In genomic region chr7:123625254-123625653, GRCh38 we compare ENCODE assay signal across 17 cellular contexts. TPM values are rescaled to one million over a fixed set of nuclear protein-coding genes. Genes with fewer than 3 reads are reported as not detected.
A peak's percentile ranks its signal among the peaks of the same experiment; 100 is the strongest.
DNase-seq lines count a peak whose midpoint lies in the region; ATAC-seq, FAIRE-seq and TF ChIP-seq lines count a peak whose summit lies in the region.
"Had no signal": no experiment of that assay in that cellular context is flagged by ENCODE, and none has a peak within 500 bp of the region (broad histone marks: within the 10 kb centered on the region; RNA-seq: fewer than 3 reads in every experiment).

No MANE protein-coding gene starts in this region.

- H3K23ac ChIP-seq in IMR-90 (ENCODE audit: low read depth, low read length) (no peak overlapping the region), H1 (ENCODE audit: insufficient read length) (no peak overlapping the region)

- WGBS in IMR-90 (ENCODE audit: extremely low coverage in 2 of 2, insufficient read length in 1 of 2), 2 experiments: 40% methylated on average over 2 of the region's 2 CpGs; no CpG with 5 or more reads in 1 of the 2 experiments
- 82% methylated on average over 2 of the region's 2 CpGs; no CpG with 5 or more reads in 1 of the 2 experiments for WGBS in H1 (ENCODE audit: extremely low coverage in 1 of 2, insufficient coverage in 1 of 2, insufficient read length in 1 of 2, insufficient replicate concordance in 2 of 2, low coverage in 1 of 2, low lambda C conversion rate in 2 of 2, missing lambda C conversion rate in 1 of 2), 2 experiments
- 44 to 61% (median 48%) methylated on average over 2 of the region's 2 CpGs for WGBS in psoas muscle, 3 donors
- 65 to 73% methylated on average over 2 of the region's 2 CpGs for WGBS in sigmoid colon, 2 donors

- H3K4me1 ChIP-seq in IMR-90 (ENCODE audit: control insufficient read depth, insufficient read depth, low read length) (peaks cover 3% of the 10 kb centered on the region; the same call in 1 of the 2 replicates), H1 (replicated peaks in 1 of 4; ENCODE audit: control insufficient read depth in 3 of 4, insufficient read depth in 4 of 4, low read length in 3 of 4) (no peaks in the 10 kb centered on the region; a peak in 1 of 7 replicates), psoas muscle (peaks cover 37% of the 10 kb centered on the region), sigmoid colon (no peaks in the 10 kb centered on the region)
- H3K4me1 ChIP-seq: A549 had no signal

- H3K23me2 ChIP-seq in H1 (ENCODE audit: low read depth, low read length): no peaks in the 10 kb centered on the region

- TF ChIP-seq POLR2A in IMR-90 (IDR thresholded peaks at IDR 0.05; ENCODE audit: low read depth, low read length): no peak
- TF ChIP-seq POLR2A in H1 (IDR thresholded peaks at IDR 0.05; ENCODE audit: control extremely low read depth in 1 of 2, low read depth in 2 of 2, low read length in 2 of 2): no peak
- TF ChIP-seq POLR2A in sigmoid colon (IDR thresholded peaks at IDR 0.05): no peak

- H3K4me2 ChIP-seq in IMR-90 (ENCODE audit: low read depth, low read length) (no peak overlapping the region), H1 (ENCODE audit: insufficient read depth in 1 of 2, low read depth in 2 of 2, low read length in 2 of 2) (no peak overlapping the region)
- H3K4me2 ChIP-seq: A549 had no signal

- CTCF ChIA-PET in IMR-90 (lab: Yijun Ruan, JAX): interaction anchor here (0.5 to 1.2 kb wide), 4 partner anchors 10 to 265 kb away, joined by 3 to 5 read pairs (median 3); no protein-coding TSS in a partner anchor
- CTCF ChIA-PET in H1 (lab: Charles Lee; ENCODE audit: partially characterized antibody): interaction anchor here (0.8 to 3.0 kb wide), 19 partner anchors 11 to 418 kb away, joined by 3 to 38 read pairs (median 5); no protein-coding TSS in a partner anchor

- no peak for FAIRE-seq in H1 (lab: Jason Lieb, UNC)

- no peak overlapping the region for H2AK9ac ChIP-seq in IMR-90 (replicated peaks; ENCODE audit: low read depth, low read length, poor library complexity)

- no TSS peak for BruUV-seq in IMR-90 (replicated peaks; lab: Mats Ljungman, UMichigan)

- no peaks in the 10 kb centered on the region for H3K79me2 ChIP-seq in H1 (ENCODE audit: control insufficient read depth in 1 of 2, insufficient read depth in 2 of 2, low read length in 2 of 2)

- DNase-seq in IMR-90 (no peak), NCI-H82 (lab: John Stamatoyannopoulos, UW) (peak; percentile 69), H1 (ENCODE audit: low read depth in 1 of 2, low spot score in 2 of 2) (no peak), psoas muscle (no peak), KG1 (lab: John Stamatoyannopoulos, UW) (no peak), NCI-H1930 (lab: John Stamatoyannopoulos, UW) (no peak), sigmoid colon (no peak)
- DNase-seq: DMS79, HCEC 1CT had no signal

- H2BK5ac ChIP-seq in IMR-90 (ENCODE audit: low read depth, low read length, poor library complexity, severe bottlenecking) (no peak overlapping the region), H1 (ENCODE audit: low read depth, low read length) (no peak overlapping the region)

- H3K27me3 ChIP-seq in IMR-90 (ENCODE audit: control insufficient read depth, insufficient read depth, low read length) (no peaks in the 10 kb centered on the region), H1 (replicated peaks in 1 of 4; ENCODE audit: control insufficient read depth in 3 of 4, extremely low read depth in 1 of 4, insufficient read depth in 3 of 4, low read length in 3 of 4) (no peaks in the 10 kb centered on the region), psoas muscle (ENCODE audit: insufficient read depth in 3 of 3, low read length in 2 of 3) (no peaks in the 10 kb centered on the region), sigmoid colon (no peaks in the 10 kb centered on the region)
- H3K27me3 ChIP-seq: BE2C had no signal

- H4K91ac ChIP-seq in IMR-90 (ENCODE audit: insufficient read depth, low read depth, low read length) (no peak overlapping the region), H1 (replicated peaks; ENCODE audit: insufficient read length, low read length) (no peak overlapping the region)

- H3K56ac ChIP-seq in IMR-90 (ENCODE audit: extremely low read depth, insufficient read depth, low read length) (no peak overlapping the region), H1 (replicated peaks; ENCODE audit: insufficient read length, low read depth, low read length) (no peak overlapping the region)

- TF ChIP-seq EP300 in H1 (IDR thresholded peaks at IDR 0.05; ENCODE audit: borderline replicate concordance in 1 of 2, low read depth in 2 of 2, low read length in 2 of 2) (no peak), sigmoid colon (IDR thresholded peaks at IDR 0.05) (no peak)

- intact Hi-C loops in IMR-90 (cut with micrococcal nuclease): no loop called here
- intact Hi-C loops in psoas muscle (cut with DNase I): no loop called here
- intact Hi-C loops in sigmoid colon (cut with DNase I): no loop called here

- H3K36me3 ChIP-seq in IMR-90 (ENCODE audit: control insufficient read depth, insufficient read depth, low read length): no peaks in the 10 kb centered on the region
- no peaks in the 10 kb centered on the region for H3K36me3 ChIP-seq in H1 (ENCODE audit: control insufficient read depth in 2 of 4, insufficient read depth in 4 of 4, low read length in 3 of 4)
- peaks cover 0 to 15% of the 10 kb centered on the region in 2 donors for H3K36me3 ChIP-seq in psoas muscle (ENCODE audit: insufficient read depth in 1 of 2, low read depth in 1 of 2)
- H3K36me3 ChIP-seq in sigmoid colon: no peaks in the 10 kb centered on the region
- H3K36me3 ChIP-seq: BE2C had no signal

- TF ChIP-seq CTCF in IMR-90 (conservative IDR thresholded peaks at IDR 0.05; ENCODE audit: low read depth, low read length) (no peak), H1 (IDR thresholded peaks at IDR 0.05; ENCODE audit: control extremely low read depth in 1 of 3, insufficient read depth in 1 of 3, low read depth in 1 of 3, low read length in 3 of 3) (no peak), psoas muscle (IDR thresholded peaks at IDR 0.05) (no peak), sigmoid colon (IDR thresholded peaks at IDR 0.05) (no peak)

- no peaks in the 10 kb centered on the region for H3K9me3 ChIP-seq in IMR-90 (ENCODE audit: control insufficient read depth, insufficient read depth, low read length)
- no peaks in the 10 kb centered on the region for H3K9me3 ChIP-seq in H1 (ENCODE audit: insufficient read depth in 2 of 2, low read depth in 1 of 2, low read length in 1 of 2)
- no peaks in the 10 kb centered on the region for H3K9me3 ChIP-seq in psoas muscle
- no peaks in the 10 kb centered on the region for H3K9me3 ChIP-seq in sigmoid colon
- H3K9me3 ChIP-seq: A549, BE2C had no signal

- H2BK15ac ChIP-seq in IMR-90 (ENCODE audit: low read depth, low read length): no peak overlapping the region
- H2BK15ac ChIP-seq in H1 (ENCODE audit: low read length): no peak overlapping the region

- H3K4ac ChIP-seq in IMR-90 (ENCODE audit: low read depth, low read length) (no peak overlapping the region), H1 (replicated peaks; ENCODE audit: insufficient read length, low read depth, low read length) (no peak overlapping the region)

- ATAC-seq in IMR-90 (ENCODE audit: low read depth) (no peak), psoas muscle (no peak)

- H2AK5ac ChIP-seq in IMR-90 (ENCODE audit: low read depth, low read length) (no peak overlapping the region), H1 (ENCODE audit: low read depth, low read length) (no peak overlapping the region)

- no peak overlapping the region for H3K9ac ChIP-seq in IMR-90 (ENCODE audit: low read depth, low read length)
- H3K9ac ChIP-seq in H1 (replicated peaks in 1 of 4; ENCODE audit: extremely low read depth in 1 of 4, low read depth in 3 of 4, low read length in 3 of 4): no peak overlapping the region

- H4K5ac ChIP-seq in IMR-90 (ENCODE audit: low read depth, low read length): no peak overlapping the region
- no peak overlapping the region for H4K5ac ChIP-seq in H1 (ENCODE audit: insufficient read length, low read depth, low read length)

- no peak overlapping the region for H2BK120ac ChIP-seq in IMR-90 (ENCODE audit: low read depth, low read length)
- no peak overlapping the region for H2BK120ac ChIP-seq in H1 (replicated peaks; ENCODE audit: low read depth, low read length)

- TF ChIP-seq RAD21 in IMR-90 (IDR thresholded peaks at IDR 0.05; ENCODE audit: low read length) (no peak), H1 (IDR thresholded peaks at IDR 0.05 in 1 of 2, conservative IDR thresholded peaks at IDR 0.05 in 1 of 2; ENCODE audit: low read depth in 2 of 2, low read length in 2 of 2) (no peak)

- H3K14ac ChIP-seq in IMR-90 (replicated peaks; ENCODE audit: low read depth, low read length) (no peak overlapping the region), H1 (ENCODE audit: insufficient read length) (no peak overlapping the region)

- no peak overlapping the region for H2AFZ ChIP-seq in IMR-90 (replicated peaks; ENCODE audit: low read length, poor library complexity)
- H2AFZ ChIP-seq in H1 (ENCODE audit: low read length): peak overlapping the region; percentile 23; the same call in 1 of the 2 replicates

- H2BK12ac ChIP-seq in H1 (ENCODE audit: low read depth, low read length): no peak overlapping the region

- H3K18ac ChIP-seq in IMR-90 (ENCODE audit: low read depth, low read length): no peak overlapping the region
- no peak overlapping the region for H3K18ac ChIP-seq in H1 (ENCODE audit: extremely low read depth, low read length)

- no peak overlapping the region for H3K4me3 ChIP-seq in IMR-90 (ENCODE audit: insufficient read depth, low read depth, low read length)
- no peak overlapping the region for H3K4me3 ChIP-seq in H1 (ENCODE audit: extremely low read depth in 1 of 4, insufficient read depth in 2 of 4, low read depth in 3 of 4, low read length in 4 of 4)
- no peak overlapping the region for H3K4me3 ChIP-seq in psoas muscle
- H3K4me3 ChIP-seq in sigmoid colon: no peak overlapping the region
- H3K4me3 ChIP-seq: A549 had no signal

- POLR2A ChIA-PET in IMR-90 (lab: Charles Lee; ENCODE audit: unreplicated experiment): no interaction called here
- POLR2A ChIA-PET in H1 (lab: Charles Lee; ENCODE audit: partially characterized antibody): no interaction called here

- in situ Hi-C loops in IMR-90 (cut with MboI; ENCODE audit: low sequenced_read_pairs): loop anchor here (25.0 kb wide), 1 partner anchor 237 kb away; no protein-coding TSS in a partner anchor

- H3K9me1 ChIP-seq in IMR-90 (ENCODE audit: insufficient read depth, low read length): no peaks in the 10 kb centered on the region

- no peaks in the 10 kb centered on the region for H3K79me1 ChIP-seq in IMR-90 (ENCODE audit: low read depth in 1 of 2, low read length in 2 of 2)
- no peaks in the 10 kb centered on the region for H3K79me1 ChIP-seq in H1 (ENCODE audit: low read depth, low read length)

- H4K20me1 ChIP-seq in IMR-90 (ENCODE audit: insufficient read depth, low read length) (no peaks in the 10 kb centered on the region), H1 (replicated peaks in 1 of 2; ENCODE audit: control insufficient read depth in 1 of 2, insufficient read depth in 2 of 2, low read length in 2 of 2) (no peaks in the 10 kb centered on the region)

- H3K27ac ChIP-seq in IMR-90 (ENCODE audit: insufficient read depth, low read length) (no peak overlapping the region), H1 (ENCODE audit: low read depth, low read length) (no peak overlapping the region), psoas muscle (peak overlapping the region; percentile 90), sigmoid colon (no peak overlapping the region)
- H3K27ac ChIP-seq: A549, C4-2B, HL-60 had no signal

- no peak overlapping the region for H4K8ac ChIP-seq in IMR-90 (ENCODE audit: low read depth in 2 of 2, low read length in 2 of 2)
- no peak overlapping the region for H4K8ac ChIP-seq in H1 (ENCODE audit: extremely low read depth, insufficient read depth, low read length)

- H2BK20ac ChIP-seq in IMR-90 (ENCODE audit: low read depth, low read length) (no peak overlapping the region), H1 (ENCODE audit: low read length) (no peak overlapping the region)

- dilution Hi-C loops in IMR-90 (cut with HindIII; ENCODE audit: low sequenced_read_pairs, unreplicated experiment): no loop called here

RNA-seq across cellular contexts. Expression of gene ASB15, which starts 23.6 kb away (rescaled TPM):
- total RNA-seq in IMR-90 (2012; rRNA removed): not detected in 2 replicates
- polyA plus RNA-seq in IMR-90 (2012; rRNA removed): not detected in 2 replicates
- polyA plus RNA-seq in IMR-90 (2012; cell fraction: cytosol; rRNA removed): not detected in 2 replicates
- polyA plus RNA-seq in IMR-90 (2012; cell fraction: nucleus; rRNA removed; ENCODE audit: low replicate concordance): not detected in 2 replicates
- not detected in 2 replicates for total RNA-seq in H1 (2021; fragmentation: NEBNext Ultra II Directional; extraction: Animal tissue kit (Norgen Biotek cat#: 25700))
- not detected in 2 replicates for polyA plus RNA-seq in H1 (2011; rRNA removed)
- polyA plus RNA-seq in H1 (2011; cell fraction: cytosol; rRNA removed): not detected
- not detected for polyA plus RNA-seq in H1 (2011; cell fraction: nucleus; rRNA removed)
- polyA plus RNA-seq in H1 (2012, experiment 1 of 2): not detected in 4 replicates
- polyA plus RNA-seq in H1 (2012, experiment 2 of 2): not detected
- not detected for polyA plus RNA-seq in H1 (2013, experiment 1 of 2)
- not detected for polyA plus RNA-seq in H1 (2013, experiment 2 of 2)
- not detected in 2 replicates for polyA minus RNA-seq in H1 (2011; rRNA and poly(A)+ RNA removed)
- polyA minus RNA-seq in H1 (2011; cell fraction: cytosol; rRNA and poly(A)+ RNA removed): not detected
- not detected for polyA minus RNA-seq in H1 (2011; cell fraction: nucleus; rRNA and poly(A)+ RNA removed)
- 10 to 100 TPM in 3 of 4 donors, 1 to 10 TPM in 1; 8.2 to 23.6 (median 11.5) TPM for total RNA-seq in psoas muscle
- 10 to 100 TPM in 1 of 3 donors, 1 to 10 TPM in 1, under 1 TPM in 1; 0.12 to 15.2 (median 1.3) TPM for polyA plus RNA-seq in psoas muscle
- not detected for total RNA-seq in sigmoid colon
- polyA plus RNA-seq in sigmoid colon: not detected
- total RNA-seq: CD4-positive, alpha-beta memory T cell; H4 had no signal
- polyA plus RNA-seq: A549, AG04450, IgD-negative memory B cell had no signal

RNA-seq across cellular contexts. Expression of gene LMOD2, which starts 30.4 kb away (rescaled TPM):
- total RNA-seq in IMR-90 (2012; rRNA removed) (not detected in 2 replicates), psoas muscle (1,000 to 10,000 TPM in 1 of 4 donors, 100 to 1,000 TPM in 3; 383 to 1,114 (median 640) TPM), sigmoid colon (not detected)
- polyA plus RNA-seq in IMR-90 (2012; rRNA removed) (not detected in 2 replicates), H1 (2011; rRNA removed) (0.03 TPM in 1 of 2 replicates, not detected in the other), psoas muscle (100 to 1,000 TPM in 2 of 3 donors, 1 to 10 TPM in 1; 6.9 to 341 (median 259) TPM), sigmoid colon (under 1 TPM in 2 of 3 donors, not detected in 1; 0.03 to 0.46 TPM)
- not detected in 2 replicates for polyA plus RNA-seq in IMR-90 (2012; cell fraction: cytosol; rRNA removed)
- not detected in 2 replicates for polyA plus RNA-seq in IMR-90 (2012; cell fraction: nucleus; rRNA removed; ENCODE audit: low replicate concordance)
- total RNA-seq in H1 (2021; fragmentation: NEBNext Ultra II Directional; extraction: Animal tissue kit (Norgen Biotek cat#: 25700)): 0.22 TPM in 1 of 2 replicates, not detected in the other
- polyA plus RNA-seq in H1 (2011; cell fraction: cytosol; rRNA removed): 0.10 TPM
- not detected for polyA plus RNA-seq in H1 (2011; cell fraction: nucleus; rRNA removed)
- polyA plus RNA-seq in H1 (2012, experiment 1 of 2): 0.06 to 0.07 TPM in 2 of 4 replicates, not detected in the others
- polyA plus RNA-seq in H1 (2012, experiment 2 of 2): not detected
- polyA plus RNA-seq in H1 (2013, experiment 1 of 2): 0.04 TPM
- 0.06 TPM for polyA plus RNA-seq in H1 (2013, experiment 2 of 2)
- not detected in 2 replicates for polyA minus RNA-seq in H1 (2011; rRNA and poly(A)+ RNA removed)
- not detected for polyA minus RNA-seq in H1 (2011; cell fraction: cytosol; rRNA and poly(A)+ RNA removed)
- not detected for polyA minus RNA-seq in H1 (2011; cell fraction: nucleus; rRNA and poly(A)+ RNA removed)
- total RNA-seq: CD4-positive, alpha-beta memory T cell; H4 had no signal
- polyA plus RNA-seq: A549, AG04450, IgD-negative memory B cell had no signal

Comparison
In these comparisons a context has a peak if more than half of its experiments do, and no peak if none do; other contexts are left out.
1. RNA of gene LMOD2, which starts 30.4 kb away (total RNA-seq): 383 to 1,114 TPM in psoas muscle; 0.22 TPM in H1, not detected in IMR-90 and not detected in sigmoid colon; every median in the first group is over 100 times any median in the second.